Comparison of ENCODE assay signal across 27 cellular contexts in the genomic region with DNA sequence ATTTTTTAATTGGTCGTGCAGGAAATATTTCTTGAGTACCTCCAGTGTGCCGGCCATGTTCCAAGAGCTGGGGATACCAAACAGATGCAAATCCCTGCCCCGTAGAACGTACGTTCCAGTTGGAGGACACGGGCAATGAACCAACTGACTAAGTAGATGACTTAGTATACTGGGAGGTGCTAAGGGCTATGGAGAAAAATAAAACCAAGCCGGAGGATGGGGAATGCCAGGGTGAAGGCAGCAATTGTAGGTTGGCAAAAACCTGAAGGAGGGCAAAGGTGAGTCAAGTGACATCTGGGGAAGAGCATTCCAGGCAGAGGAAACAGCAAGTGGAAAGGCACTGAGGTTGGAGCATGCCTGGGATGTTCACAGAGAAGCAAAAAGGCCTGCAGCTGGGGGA.
"Had no signal": no experiment of that assay in that cellular context is flagged by ENCODE, and none has a peak within 500 bp of the region (broad histone marks: within the 10 kb centered on the region; RNA-seq: fewer than 3 reads in every experiment).

No MANE protein-coding gene starts in this region.

- H3K36me3 Mint-ChIP-seq: naive thymus-derived CD8-positive, alpha-beta T cell had no signal

- H3K4me3 Mint-ChIP-seq: dendritic cell treated with granulocyte-macrophage colony-stimulating factor and Interleukin-4, amounts not matched to agents 40 ng/mL and 50 ng/mL, for 4 days; endodermal cell; nephron progenitor cell; stimulated activated naive B cell treated with anti-CD40 and anti-IgM and Interleukin-4, amounts not matched to agents 10 μg/mL and 1 μg/mL and 100 μg/mL, for 72 hours; stimulated activated naive CD8-positive, alpha-beta T cell treated with anti-CD3 and anti-CD28 coated beads, Interleukin-15, Interleukin-2, amounts not matched to agents 100 ng/mL and 50 ng/mL, for 24 hours had no signal

- H2AFZ ChIP-seq: hepatocyte, parathyroid adenoma had no signal

- H3K9me3 ChIP-seq: colonic mucosa, esophagus muscularis mucosa, gastroesophageal sphincter, heart left ventricle, left ventricle myocardium inferior, lower lobe of right lung, right atrium auricular region, thoracic aorta, tibial nerve, upper lobe of left lung had no signal

- H3K79me2 ChIP-seq: hepatocyte had no signal

- H3K36me3 ChIP-seq: colonic mucosa, gastroesophageal sphincter, heart left ventricle, left ventricle myocardium inferior, lower lobe of right lung, right atrium auricular region, thoracic aorta, tibial nerve, upper lobe of left lung had no signal

- H3K27ac ChIP-seq: colonic mucosa, epithelial cell of prostate, esophagus muscularis mucosa, foreskin keratinocyte, gastroesophageal sphincter, heart left ventricle, hepatocyte, left ventricle myocardium inferior, lower lobe of right lung, parathyroid adenoma, right atrium auricular region, thoracic aorta, tibial nerve, upper lobe of left lung had no signal

- H3K4me1 Mint-ChIP-seq: endodermal cell had no signal

- H3K27me3 ChIP-seq: colonic mucosa, esophagus muscularis mucosa, gastroesophageal sphincter, heart left ventricle, hepatocyte, right atrium auricular region, tibial nerve, upper lobe of left lung had no signal

- H3K9me3 Mint-ChIP-seq: dendritic cell treated with granulocyte-macrophage colony-stimulating factor and Interleukin-4, amounts not matched to agents 40 ng/mL and 50 ng/mL, for 4 days; naive thymus-derived CD8-positive, alpha-beta T cell; nephron progenitor cell; stimulated activated naive CD8-positive, alpha-beta T cell treated with anti-CD3 and anti-CD28 coated beads, Interleukin-15, Interleukin-2, amounts not matched to agents 100 ng/mL and 50 ng/mL, for 24 hours had no signal

- H3K4me2 ChIP-seq: hepatocyte, smooth muscle cell had no signal

- DNase-seq: colonic mucosa; effector CD8-positive, alpha-beta T cell; foreskin keratinocyte; left colon; left ventricle myocardium inferior; lower lobe of right lung; naive thymus-derived CD8-positive, alpha-beta T cell; nephron progenitor cell; stimulated activated CD4-positive, alpha-beta T cell treated with anti-CD3 and anti-CD28 coated beads, Interleukin-2, amount 100 ng/mL, for 24 hours; stimulated activated CD4-positive, alpha-beta T cell treated with anti-CD3 and anti-CD28 coated beads, Interleukin-4, amount 100 ng/mL, for 4 hours; stimulated activated naive B cell treated with anti-CD40 and anti-IgM and Interleukin-4, amounts not matched to agents 10 μg/mL and 1 μg/mL and 100 μg/mL, for 72 hours; upper lobe of left lung had no signal

- H3K9ac ChIP-seq: parathyroid adenoma had no signal

- H3K4me1 ChIP-seq: colonic mucosa, foreskin keratinocyte, parathyroid adenoma had no signal

- H3K27ac Mint-ChIP-seq: dendritic cell treated with granulocyte-macrophage colony-stimulating factor and Interleukin-4, amounts not matched to agents 40 ng/mL and 50 ng/mL, for 4 days; endodermal cell; nephron progenitor cell; progenitor cell of endocrine pancreas; stimulated activated naive B cell treated with anti-CD40 and anti-IgM and Interleukin-4, amounts not matched to agents 10 μg/mL and 1 μg/mL and 100 μg/mL, for 72 hours; stimulated activated naive CD8-positive, alpha-beta T cell treated with anti-CD3 and anti-CD28 coated beads, Interleukin-15, Interleukin-2, amounts not matched to agents 100 ng/mL and 50 ng/mL, for 24 hours had no signal

- H3K4me3 ChIP-seq: colonic mucosa, esophagus muscularis mucosa, gastroesophageal sphincter, heart left ventricle, hepatocyte, left ventricle myocardium inferior, lower lobe of right lung, right atrium auricular region, smooth muscle cell, thoracic aorta, tibial nerve, upper lobe of left lung had no signal

- H3K27me3 Mint-ChIP-seq: naive thymus-derived CD8-positive, alpha-beta T cell; stimulated activated naive CD8-positive, alpha-beta T cell treated with anti-CD3 and anti-CD28 coated beads, Interleukin-15, Interleukin-2, amounts not matched to agents 100 ng/mL and 50 ng/mL, for 24 hours had no signal

- ATAC-seq: foreskin keratinocyte; gastroesophageal sphincter; heart left ventricle; left colon; lower lobe of right lung; naive thymus-derived CD8-positive, alpha-beta T cell; sciatic nerve; stimulated activated naive B cell treated with anti-CD40 and anti-IgM and Interleukin-4, amounts not matched to agents 10 μg/mL and 1 μg/mL and 100 μg/mL, for 72 hours had no signal
